26 cellular contexts compared by ENCODE assay signal in the genomic region with DNA sequence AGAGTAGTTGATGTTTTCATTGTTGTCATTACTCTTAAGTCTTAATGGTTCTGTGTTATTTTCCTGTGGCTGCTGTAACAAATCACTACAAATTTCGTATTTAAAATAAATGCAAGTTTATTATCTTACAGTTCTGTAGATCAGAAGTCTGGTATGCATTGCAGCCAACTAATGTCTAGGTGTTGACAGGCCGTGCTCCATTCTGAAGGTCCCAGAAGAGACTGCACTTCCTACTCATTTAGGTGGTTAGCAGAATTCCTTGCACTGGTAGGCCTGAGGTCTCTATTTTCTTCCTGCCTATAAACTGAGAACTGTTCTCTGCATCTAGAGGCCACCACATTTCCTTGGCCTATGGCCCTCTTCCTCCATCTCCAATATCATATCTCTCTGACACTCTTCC.
"Had no signal": no experiment of that assay in that cellular context is flagged by ENCODE, and none has a peak within 500 bp of the region (broad histone marks: within the 10 kb centered on the region; RNA-seq: fewer than 3 reads in every experiment).

No MANE protein-coding gene starts in this region.

- H3K4me3 ChIP-seq: coronary artery, dorsolateral prefrontal cortex, esophagus muscularis mucosa, esophagus squamous epithelium, gastrocnemius medialis, gastroesophageal sphincter, heart left ventricle, heart right ventricle had no signal

- DNase-seq: cortex of kidney; dermis blood vessel endothelial cell; dorsolateral prefrontal cortex; effector CD4-positive, alpha-beta T cell; effector CD8-positive, alpha-beta T cell; effector memory CD4-positive, alpha-beta T cell; effector memory CD8-positive, alpha-beta T cell; endodermal cell; esophagus squamous epithelium; foreskin fibroblast; foreskin keratinocyte; foreskin melanocyte; gastrocnemius medialis; glutamatergic neuron; heart left ventricle; heart right ventricle had no signal

- H3K27ac ChIP-seq: coronary artery, dorsolateral prefrontal cortex, epithelial cell of prostate, esophagus muscularis mucosa, esophagus squamous epithelium, foreskin keratinocyte, gastrocnemius medialis, gastroesophageal sphincter, heart left ventricle, heart right ventricle had no signal

- H3K4me3 Mint-ChIP-seq: dendritic cell treated with granulocyte-macrophage colony-stimulating factor and Interleukin-4, amounts not matched to agents 40 ng/mL and 50 ng/mL, for 4 days; effector memory CD8-positive, alpha-beta T cell; endodermal cell had no signal

- H3K4me1 ChIP-seq: foreskin keratinocyte had no signal

- FAIRE-seq: colon, endometrium, endothelial cell of umbilical vein, frontal cortex had no signal

- H3K9me3 ChIP-seq: esophagus muscularis mucosa, esophagus squamous epithelium, gastrocnemius medialis, gastroesophageal sphincter, heart left ventricle, heart right ventricle had no signal

- H3K36me3 ChIP-seq: esophagus muscularis mucosa, esophagus squamous epithelium, gastrocnemius medialis, gastroesophageal sphincter, heart left ventricle, heart right ventricle had no signal

- ATAC-seq: effector memory CD8-positive, alpha-beta T cell; esophagus mucosa; foreskin keratinocyte; gastrocnemius medialis; gastroesophageal sphincter; heart left ventricle; heart right ventricle had no signal

- H3K27me3 ChIP-seq: dorsolateral prefrontal cortex, esophagus muscularis mucosa, esophagus squamous epithelium, foreskin keratinocyte, gastrocnemius medialis, gastroesophageal sphincter, heart left ventricle, heart right ventricle had no signal

- H3K27ac Mint-ChIP-seq: dendritic cell treated with granulocyte-macrophage colony-stimulating factor and Interleukin-4, amounts not matched to agents 40 ng/mL and 50 ng/mL, for 4 days; effector memory CD8-positive, alpha-beta T cell; endodermal cell had no signal

- H3K9me3 Mint-ChIP-seq: dendritic cell treated with granulocyte-macrophage colony-stimulating factor and Interleukin-4, amounts not matched to agents 40 ng/mL and 50 ng/mL, for 4 days; effector memory CD8-positive, alpha-beta T cell; endodermal cell had no signal
